Comparison of ENCODE assay signal across 8 cellular contexts in the genomic region with DNA sequence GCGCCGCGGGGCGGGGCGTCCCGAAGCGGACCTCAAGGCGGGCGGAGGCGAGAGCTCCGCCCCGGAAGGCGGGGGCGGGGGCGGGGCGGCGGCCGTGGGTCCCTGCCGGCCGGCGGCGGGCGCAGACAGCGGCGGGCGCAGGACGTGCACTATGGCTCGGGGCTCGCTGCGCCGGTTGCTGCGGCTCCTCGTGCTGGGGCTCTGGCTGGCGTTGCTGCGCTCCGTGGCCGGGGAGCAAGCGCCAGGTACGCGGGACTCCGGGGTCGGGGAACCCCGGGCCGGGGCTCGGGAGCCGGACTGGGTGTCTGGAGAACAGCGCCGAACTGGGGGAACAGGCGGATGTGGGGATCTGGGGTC. TPM values are rescaled to one million over a fixed set of nuclear protein-coding genes. Genes with fewer than 3 reads are reported as not detected.
DNase-seq lines count a peak whose midpoint lies in the region; ATAC-seq and TF ChIP-seq lines count a peak whose summit lies in the region.

TSS of gene TNFRSF12A (plus strand) at position 122 of the 357 bp plus-strand sequence. CDS start at position 152, 30 bp downstream.

- peaks cover 41% of the 10 kb centered on the region for H3K4me1 Mint-ChIP-seq in neural crest cell

- peaks cover 57% of the 10 kb centered on the region for H3K27me3 Mint-ChIP-seq in neural crest cell (ENCODE audit: low read depth)

- H3K4me3 Mint-ChIP-seq in neural crest cell: peak within 1 kb of the TSS; percentile 96

- H3K36me3 ChIP-seq in thyroid gland: no peaks in the 10 kb centered on the region

- H3K27me3 ChIP-seq in thyroid gland: no peaks in the 10 kb centered on the region

- peaks cover 41 to 49% of the 10 kb centered on the region in 2 donors for H3K4me1 ChIP-seq in thyroid gland

- H3K27ac ChIP-seq in thyroid gland: peak within 1 kb of the TSS; percentile 82 to 98 (median 98)

- H3K36me3 Mint-ChIP-seq in neural crest cell (ENCODE audit: low read depth): peaks cover 2% of the 10 kb centered on the region

- no peaks in the 10 kb centered on the region for H3K9me3 Mint-ChIP-seq in neural crest cell

- peak within 1 kb of the TSS; percentile 72 for H3K27ac Mint-ChIP-seq in neural crest cell (ENCODE audit: unreplicated experiment)

- peak; percentile 66 to 90 for TF ChIP-seq POLR2A in thyroid gland (IDR thresholded peaks at IDR 0.05)

- TF ChIP-seq CTCF in foreskin fibroblast (IDR thresholded peaks at IDR 0.05; ENCODE audit: low read depth, low read length) (no peak), neural crest cell (conservative IDR thresholded peaks at IDR 0.05) (no peak), thyroid gland (IDR thresholded peaks at IDR 0.05) (peak in 1 of 6 experiments; percentile 26)

- no peaks in the 10 kb centered on the region for H3K9me3 ChIP-seq in thyroid gland

- intact Hi-C loops in thyroid gland (cut with DNase I): no loop called here

- ATAC-seq in HG02759 (IDR thresholded peaks at IDR 0.05; ENCODE audit: unreplicated experiment) (peak; percentile 28), GM18858 (IDR thresholded peaks at IDR 0.05; ENCODE audit: unreplicated experiment) (no peak)

- H3K4me3 ChIP-seq in foreskin fibroblast (ENCODE audit: low read depth in 1 of 2, low read length in 2 of 2): peak within 1 kb of the TSS; percentile 83 to 89
- peak within 1 kb of the TSS; percentile 77 to 79 (median 78) for H3K4me3 ChIP-seq in thyroid gland (replicated peaks in 1 of 3)

- WGBS in thyroid gland, 2 donors: 0% methylated on average over 6 to 9 of the region's 49 CpGs

- DNase-seq in D341Med (ENCODE audit: low spot score) (peak; percentile 93), RPMI8226 (peak; percentile 94), foreskin fibroblast (peak; percentile 78 to 94), neural crest cell (ENCODE audit: low read depth, low spot score) (peak; percentile 59), thyroid gland (peak; percentile 79)
- peak; percentile 48 for DNase-seq in activated gamma-delta T cell treated with anti-CD3 and anti-CD28 coated beads, Interleukin-2, amount 50 U/mL, for 16 hours (ENCODE audit: low read depth)

RNA-seq across cellular contexts. Expression of gene TNFRSF12A, which starts in this region (rescaled TPM):
- total RNA-seq in neural crest cell: 3.1 and 3.5 TPM in 2 replicates
- 100 to 1,000 TPM in 1 of 4 donors, 10 to 100 TPM in 3; 47.9 to 110 (median 67.0) TPM for total RNA-seq in thyroid gland

Comparison
In these comparisons a context has a peak if more than half of its experiments do, and no peak if none do; other contexts are left out.
1. RNA of gene TNFRSF12A (total RNA-seq): 47.9 to 110 TPM in thyroid gland; 3.1 to 3.5 TPM in neural crest cell; every median in the first group is over 10 times any median in the second.
2. Peak in every context shown above with its lines, with median percentiles within 50 percentile points of each other: DNase-seq.